ENCODE assay signal across 1 cellular context in the genomic region with DNA sequence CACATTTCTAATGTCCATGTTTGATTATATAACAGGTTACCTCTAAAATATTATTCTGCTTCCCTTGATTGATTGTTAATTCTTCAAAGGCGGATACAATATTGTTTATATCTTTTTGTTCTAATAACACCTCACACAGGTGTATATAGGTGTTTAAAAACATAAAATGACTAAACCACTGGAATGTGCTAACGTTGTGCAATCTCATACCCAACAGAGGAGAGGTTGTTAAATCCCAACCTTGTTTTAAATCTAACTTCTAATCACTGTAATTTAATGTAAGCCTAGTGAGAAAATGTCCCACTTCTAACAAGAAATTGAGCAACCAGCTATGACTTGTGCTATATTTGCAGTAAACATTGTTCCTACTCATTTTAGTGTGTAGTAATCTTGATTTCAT.
TF ChIP-seq lines count a peak whose summit lies in the region.

No MANE protein-coding gene starts in this region.

TF ChIP-seq in H1, 55 proteins besides CTCF, POLR2A, EP300 and RAD21:
- TF ChIP-seq, protein P1, sequence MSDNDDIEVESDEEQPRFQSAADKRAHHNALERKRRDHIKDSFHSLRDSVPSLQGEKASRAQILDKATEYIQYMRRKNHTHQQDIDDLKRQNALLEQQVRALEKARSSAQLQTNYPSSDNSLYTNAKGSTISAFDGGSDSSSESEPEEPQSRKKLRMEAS (IDR thresholded peaks at IDR 0.05) = no peak
- peak; percentile 22; the same call in 1 of the 2 replicates for TF ChIP-seq CEBPB (IDR thresholded peaks at IDR 0.05; ENCODE audit: low read depth, low read length)
